17 cellular contexts compared by ENCODE assay signal in genomic region chr2:197171582-197171981, GRCh38.
DNase-seq lines count a peak whose midpoint lies in the region; ATAC-seq and TF ChIP-seq lines count a peak whose summit lies in the region.
"Had no signal": no experiment of that assay in that cellular context is flagged by ENCODE, and none has a peak within 500 bp of the region (broad histone marks: within the 10 kb centered on the region; RNA-seq: fewer than 3 reads in every experiment).

No MANE protein-coding gene starts in this region.

- POLR2A ChIA-PET in activated CD4-positive, alpha-beta T cell treated with anti-CD3 and anti-CD28 coated beads for 36 hours (lab: Charles Lee): interaction anchor here (0.6 kb wide), 1 partner anchor 180 kb away, joined by 3 read pairs; no protein-coding TSS in a partner anchor
- POLR2A ChIA-PET in CD8-positive, alpha-beta T cell (lab: Charles Lee): interaction anchor here (0.7 to 1.2 kb wide), 3 partner anchors 22 to 217 kb away, joined by 3 to 4 read pairs (median 4); no protein-coding TSS in a partner anchor
- POLR2A ChIA-PET in naive thymus-derived CD8-positive, alpha-beta T cell (lab: Charles Lee): interaction anchor here (1.2 kb wide), 1 partner anchor 58 kb away, joined by 4 read pairs; no protein-coding TSS in a partner anchor

- ATAC-seq in activated CD4-positive, alpha-beta T cell treated with anti-CD3 and anti-CD28 coated beads for 36 hours: no peak
- ATAC-seq in CD8-positive, alpha-beta T cell: no peak
- ATAC-seq in naive thymus-derived CD8-positive, alpha-beta T cell: no peak

- H3K4me3 ChIP-seq in CD8-positive, alpha-beta T cell (ENCODE audit: low read depth, low read length): no peak overlapping the region

- no peak overlapping the region for H3K4me3 Mint-ChIP-seq in activated CD4-positive, alpha-beta T cell treated with anti-CD3 and anti-CD28 coated beads for 36 hours
- H3K4me3 Mint-ChIP-seq in CD8-positive, alpha-beta T cell: no peak overlapping the region
- no peak overlapping the region for H3K4me3 Mint-ChIP-seq in naive thymus-derived CD8-positive, alpha-beta T cell

- peaks cover 74% of the 10 kb centered on the region for H3K4me1 Mint-ChIP-seq in activated CD4-positive, alpha-beta T cell treated with anti-CD3 and anti-CD28 coated beads for 36 hours
- peaks cover 84% of the 10 kb centered on the region for H3K4me1 Mint-ChIP-seq in CD8-positive, alpha-beta T cell (ENCODE audit: low read depth)
- H3K4me1 Mint-ChIP-seq in naive thymus-derived CD8-positive, alpha-beta T cell: peaks cover 32 to 93% (median 84%) of the 10 kb centered on the region in 4 donors

- H3K27ac ChIP-seq in CD8-positive, alpha-beta T cell (ENCODE audit: low read depth, low read length): no peak overlapping the region
- peak overlapping the region; percentile 77 for H3K27ac ChIP-seq in VCaP
- H3K27ac ChIP-seq: 22Rv1, KMS-11 had no signal

- H3K27me3 Mint-ChIP-seq in activated CD4-positive, alpha-beta T cell treated with anti-CD3 and anti-CD28 coated beads for 36 hours: no peaks in the 10 kb centered on the region
- H3K27me3 Mint-ChIP-seq in CD8-positive, alpha-beta T cell (ENCODE audit: low read depth): no peaks in the 10 kb centered on the region
- no peaks in the 10 kb centered on the region for H3K27me3 Mint-ChIP-seq in naive thymus-derived CD8-positive, alpha-beta T cell

- H3K9me3 ChIP-seq in CD8-positive, alpha-beta T cell (ENCODE audit: low read length): no peaks in the 10 kb centered on the region

- no peak for TF ChIP-seq CTCF in CD8-positive, alpha-beta T cell (IDR thresholded peaks at IDR 0.05)
- no peak for TF ChIP-seq CTCF in VCaP (conservative IDR thresholded peaks at IDR 0.05)

- intact Hi-C loops in activated CD4-positive, alpha-beta T cell treated with anti-CD3 and anti-CD28 coated beads for 36 hours (cut with DNase I, micrococcal nuclease): no loop called here
- intact Hi-C loops in CD8-positive, alpha-beta T cell (cut with DNase I, micrococcal nuclease): loop anchor here in 1 of 2 experiments (5.0 kb wide), 1 partner anchor 206 kb away; no protein-coding TSS in a partner anchor

- CTCF ChIA-PET in activated CD4-positive, alpha-beta T cell treated with anti-CD3 and anti-CD28 coated beads for 36 hours (lab: Charles Lee): interaction anchor here (0.8 to 9.9 kb wide), 4 partner anchors 16 to 57 kb away, joined by 3 to 86 read pairs (median 4); no protein-coding TSS in a partner anchor
- CTCF ChIA-PET in CD8-positive, alpha-beta T cell (lab: Charles Lee): interaction anchor here (1.0 to 1.9 kb wide), 3 partner anchors 8 to 58 kb away, joined by 3 to 8 read pairs (median 3); no protein-coding TSS in a partner anchor

- no peak for DNase-seq in activated CD4-positive, alpha-beta T cell treated with anti-CD3 and anti-CD28 coated beads for 36 hours
- DNase-seq in activated CD4-positive, alpha-beta T cell treated with anti-CD3 and anti-CD28 coated beads, Interleukin-2, amount 50 U/mL, for 1 hour: no peak
- DNase-seq in CD8-positive, alpha-beta T cell: no peak
- DNase-seq in naive thymus-derived CD8-positive, alpha-beta T cell: no peak
- no peak for DNase-seq in effector CD8-positive, alpha-beta T cell (lab: John Stamatoyannopoulos, UW)
- no peak for DNase-seq in erythroblast (lab: John Stamatoyannopoulos, UW)
- no peak for DNase-seq in T-helper 2 cell
- DNase-seq: COR-L47, DMS153, H7, NCI-H1048, NCI-H1436 treated with DMSO at 0.1 percent for 48 hours, NCI-H2029 treated with DMSO at 0.1 percent for 48 hours, NCI-H82 had no signal

- H3K9me3 Mint-ChIP-seq in activated CD4-positive, alpha-beta T cell treated with anti-CD3 and anti-CD28 coated beads for 36 hours (ENCODE audit: low read depth): no peaks in the 10 kb centered on the region
- no peaks in the 10 kb centered on the region for H3K9me3 Mint-ChIP-seq in CD8-positive, alpha-beta T cell
- H3K9me3 Mint-ChIP-seq in naive thymus-derived CD8-positive, alpha-beta T cell: no peaks in the 10 kb centered on the region

- peak overlapping the region; percentile 34 for H3K27ac Mint-ChIP-seq in activated CD4-positive, alpha-beta T cell treated with anti-CD3 and anti-CD28 coated beads for 36 hours
- peak overlapping the region; percentile 84 for H3K27ac Mint-ChIP-seq in CD8-positive, alpha-beta T cell
- H3K27ac Mint-ChIP-seq in naive thymus-derived CD8-positive, alpha-beta T cell: peak overlapping the region in 9 of 10 donors; percentile 18 to 82 (median 78)

- H3K36me3 Mint-ChIP-seq in activated CD4-positive, alpha-beta T cell treated with anti-CD3 and anti-CD28 coated beads for 36 hours (ENCODE audit: low read depth): peaks cover 21% of the 10 kb centered on the region
- H3K36me3 Mint-ChIP-seq in CD8-positive, alpha-beta T cell: peaks cover 59% of the 10 kb centered on the region
- peaks cover 0 to 68% (median 5%) of the 10 kb centered on the region in 3 donors for H3K36me3 Mint-ChIP-seq in naive thymus-derived CD8-positive, alpha-beta T cell

- TF ChIP-seq POLR2A in erythroblast (IDR thresholded peaks at IDR 0.05; ENCODE audit: low read length): no peak

- H3K36me3 ChIP-seq in CD8-positive, alpha-beta T cell (ENCODE audit: insufficient read depth, low read length): no peaks in the 10 kb centered on the region

- peaks cover 64% of the 10 kb centered on the region for H3K4me1 ChIP-seq in CD8-positive, alpha-beta T cell (ENCODE audit: insufficient read depth, low read length)

- no peaks in the 10 kb centered on the region for H3K27me3 ChIP-seq in CD8-positive, alpha-beta T cell (ENCODE audit: insufficient read depth, low read length)

Comparison
In these comparisons a context has a peak if more than half of its experiments do, and no peak if none do; other contexts are left out.
1. H3K27ac Mint-ChIP-seq: peak in every context shown above with its lines; median percentile 84 in CD8-positive, alpha-beta T cell; 78 in naive thymus-derived CD8-positive, alpha-beta T cell; 34 in activated CD4-positive, alpha-beta T cell treated with anti-CD3 and anti-CD28 coated beads for 36 hours.